19 cellular contexts compared by ENCODE assay signal in the genomic region with DNA sequence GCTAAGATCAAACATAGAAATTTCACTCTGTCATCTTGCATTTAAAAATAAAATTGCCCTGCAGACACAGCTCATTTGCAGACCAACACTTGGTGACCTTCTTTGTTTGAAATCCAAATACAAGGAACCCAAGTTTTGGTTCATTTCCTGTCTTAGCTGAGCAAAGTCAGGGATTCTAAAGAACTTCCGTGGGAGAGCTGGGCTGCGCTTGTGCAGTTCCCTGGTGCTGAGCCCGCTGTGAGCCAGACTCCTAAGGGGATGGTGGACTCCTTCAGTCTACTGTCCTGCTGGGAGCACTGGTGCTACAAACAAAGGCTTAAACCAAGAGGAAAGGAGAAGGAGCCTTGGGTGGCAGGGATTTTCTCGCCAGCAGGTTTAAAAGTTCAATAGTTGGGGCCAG.
DNase-seq lines count a peak whose midpoint lies in the region; FAIRE-seq and TF ChIP-seq lines count a peak whose summit lies in the region.
"Had no signal": no experiment of that assay in that cellular context is flagged by ENCODE, and none has a peak within 500 bp of the region (broad histone marks: within the 10 kb centered on the region; RNA-seq: fewer than 3 reads in every experiment).

No MANE protein-coding gene starts in this region.

- no peak overlapping the region for H3K4ac ChIP-seq in mesenchymal stem cell (ENCODE audit: low read depth in 1 of 2, low read length in 2 of 2)

- H2BK5ac ChIP-seq in mesenchymal stem cell (ENCODE audit: low read depth, low read length, poor library complexity, severe bottlenecking): no peak overlapping the region

- H3K9me3 Mint-ChIP-seq in activated CD4-positive, alpha-beta memory T cell treated with anti-CD3 and anti-CD28 coated beads for 36 hours: no peaks in the 10 kb centered on the region
- H3K9me3 Mint-ChIP-seq: T-helper 1 cell treated with Interleukin-12 subunit alpha and Interleukin-12 subunit beta and Interleukin-4 antibody, amounts not matched to agents 30 μg/mL and 1 μg/mL, for 36 hours had no signal

- H4K8ac ChIP-seq in mesenchymal stem cell (ENCODE audit: low read length): no peak overlapping the region

- no peak overlapping the region for H3K4me3 ChIP-seq in HUES48 (ENCODE audit: low read depth, low read length)
- no peak overlapping the region for H3K4me3 ChIP-seq in ectodermal cell (ENCODE audit: insufficient read depth, low read depth, low read length)
- no peak overlapping the region for H3K4me3 ChIP-seq in mesenchymal stem cell (ENCODE audit: insufficient read depth in 1 of 2, low read depth in 1 of 2, low read length in 2 of 2)
- H3K4me3 ChIP-seq in stomach smooth muscle (ENCODE audit: low read length in 2 of 2): no peak overlapping the region
- H3K4me3 ChIP-seq: BLaER1 had no signal

- H3K9me3 ChIP-seq in HUES48 (ENCODE audit: control insufficient read depth, insufficient read depth, low read length) (no peaks in the 10 kb centered on the region), ectodermal cell (ENCODE audit: control insufficient read depth, low read length) (no peaks in the 10 kb centered on the region), mesenchymal stem cell (ENCODE audit: control insufficient read depth, low read length) (no peaks in the 10 kb centered on the region), stomach smooth muscle (ENCODE audit: control insufficient read depth in 2 of 2, low read length in 2 of 2) (no peaks in the 10 kb centered on the region)
- H3K9me3 ChIP-seq: BLaER1 had no signal

- no peaks in the 10 kb centered on the region for H3K27me3 Mint-ChIP-seq in activated CD4-positive, alpha-beta memory T cell treated with anti-CD3 and anti-CD28 coated beads for 36 hours

- H3K14ac ChIP-seq in mesenchymal stem cell (ENCODE audit: low read length in 2 of 2): no peak overlapping the region

- intact Hi-C loops in activated CD4-positive, alpha-beta memory T cell treated with anti-CD3 and anti-CD28 coated beads for 36 hours (cut with micrococcal nuclease): no loop called here

- H3K36me3 Mint-ChIP-seq in activated CD4-positive, alpha-beta memory T cell treated with anti-CD3 and anti-CD28 coated beads for 36 hours: peaks cover 11% of the 10 kb centered on the region

- H3K4me1 ChIP-seq in HUES48 (ENCODE audit: control insufficient read depth, insufficient read depth, low read length) (peaks cover 15% of the 10 kb centered on the region), ectodermal cell (ENCODE audit: control insufficient read depth, insufficient read depth, low read length) (peaks cover 27% of the 10 kb centered on the region), mesenchymal stem cell (ENCODE audit: control insufficient read depth, insufficient read depth, low read depth, low read length) (peaks cover 2% of the 10 kb centered on the region), stomach smooth muscle (ENCODE audit: control insufficient read depth, insufficient read depth, low read length) (peaks cover 27% of the 10 kb centered on the region)

- H3K23ac ChIP-seq in mesenchymal stem cell (ENCODE audit: low read length in 2 of 2): no peak overlapping the region

- no peak overlapping the region for H3K18ac ChIP-seq in mesenchymal stem cell (ENCODE audit: low read depth in 1 of 2, low read length in 2 of 2)

- no peak overlapping the region for H3K9ac ChIP-seq in HUES48 (ENCODE audit: low read depth, low read length)
- no peak overlapping the region for H3K9ac ChIP-seq in mesenchymal stem cell (ENCODE audit: low read length)
- H3K9ac ChIP-seq in stomach smooth muscle (ENCODE audit: low read length in 2 of 2): no peak overlapping the region
- H3K9ac ChIP-seq: BLaER1 had no signal

- no peak overlapping the region for H3K4me3 Mint-ChIP-seq in activated CD4-positive, alpha-beta memory T cell treated with anti-CD3 and anti-CD28 coated beads for 36 hours
- H3K4me3 Mint-ChIP-seq: T-helper 1 cell treated with Interleukin-12 subunit alpha and Interleukin-12 subunit beta and Interleukin-4 antibody, amounts not matched to agents 30 μg/mL and 1 μg/mL, for 36 hours had no signal

- H3K27ac ChIP-seq in HUES48 (ENCODE audit: low read depth, low read length) (peak overlapping the region; percentile 49), ectodermal cell (ENCODE audit: insufficient read depth, low read depth, low read length, poor library complexity, severe bottlenecking) (peak overlapping the region; percentile 27), mesenchymal stem cell (ENCODE audit: low read length, poor library complexity, severe bottlenecking) (no peak overlapping the region), stomach smooth muscle (ENCODE audit: low read length) (peak overlapping the region; percentile 49)
- H3K27ac ChIP-seq: BLaER1 had no signal

- POLR2A ChIA-PET in activated CD4-positive, alpha-beta memory T cell treated with anti-CD3 and anti-CD28 coated beads for 36 hours (lab: Charles Lee): no interaction called here

- peak overlapping the region; percentile 3 for H2AK5ac ChIP-seq in mesenchymal stem cell (ENCODE audit: low read length, severe bottlenecking)

- H2BK120ac ChIP-seq in mesenchymal stem cell (ENCODE audit: low read depth, low read length): no peak overlapping the region

- no peak overlapping the region for H3K4me2 ChIP-seq in mesenchymal stem cell (ENCODE audit: low read length, poor library complexity, severe bottlenecking)

- no peaks in the 10 kb centered on the region for H3K4me1 Mint-ChIP-seq in activated CD4-positive, alpha-beta memory T cell treated with anti-CD3 and anti-CD28 coated beads for 36 hours (ENCODE audit: low read depth)

- H2AFZ ChIP-seq in mesenchymal stem cell (ENCODE audit: low read depth, low read length): no peak overlapping the region

- H3K36me3 ChIP-seq in HUES48 (ENCODE audit: control insufficient read depth, insufficient read depth, low read length): no peaks in the 10 kb centered on the region
- no peaks in the 10 kb centered on the region for H3K36me3 ChIP-seq in ectodermal cell (ENCODE audit: control insufficient read depth, insufficient read depth, low read length)
- peaks cover 47 to 85% of the 10 kb centered on the region in 2 experiments for H3K36me3 ChIP-seq in mesenchymal stem cell (ENCODE audit: control insufficient read depth in 1 of 2, insufficient read depth in 2 of 2, low read depth in 1 of 2, low read length in 2 of 2)
- H3K36me3 ChIP-seq in stomach smooth muscle (ENCODE audit: control insufficient read depth in 2 of 2, insufficient read depth in 2 of 2, low read length in 2 of 2): peaks cover 16 to 24% of the 10 kb centered on the region in 2 donors
- H3K36me3 ChIP-seq: BLaER1 had no signal

- no peak for TF ChIP-seq POLR2A in GM12892 (IDR thresholded peaks at IDR 0.05; ENCODE audit: low read depth, low read length)

- H3K27ac Mint-ChIP-seq in activated CD4-positive, alpha-beta memory T cell treated with anti-CD3 and anti-CD28 coated beads for 36 hours: no peak overlapping the region
- H3K27ac Mint-ChIP-seq: T-helper 1 cell treated with Interleukin-12 subunit alpha and Interleukin-12 subunit beta and Interleukin-4 antibody, amounts not matched to agents 30 μg/mL and 1 μg/mL, for 36 hours had no signal

- no peaks in the 10 kb centered on the region; the same call in 1 of the 2 replicates for H3K27me3 ChIP-seq in HUES48 (ENCODE audit: control insufficient read depth, insufficient read depth, low read length)
- no peaks in the 10 kb centered on the region for H3K27me3 ChIP-seq in ectodermal cell (ENCODE audit: control insufficient read depth, insufficient read depth, low read length, poor library complexity, severe bottlenecking)
- H3K27me3 ChIP-seq in mesenchymal stem cell (ENCODE audit: control insufficient read depth in 1 of 2, insufficient read depth in 1 of 2, low read length in 2 of 2): no peaks in the 10 kb centered on the region
- H3K27me3 ChIP-seq in stomach smooth muscle (ENCODE audit: control insufficient read depth in 1 of 2, insufficient read depth in 2 of 2, low read length in 2 of 2): no peaks in the 10 kb centered on the region
- H3K27me3 ChIP-seq: BLaER1 had no signal

- DNase-seq in mesenchymal stem cell: no peak
- DNase-seq in ureter (ENCODE audit: low spot score): no peak
- DNase-seq in activated CD4-positive, alpha-beta memory T cell treated with anti-CD3 and anti-CD28 coated beads for 36 hours: no peak
- DNase-seq in GM12892 (ENCODE audit: insufficient read length): no peak
- no peak for DNase-seq in KG1 (lab: John Stamatoyannopoulos, UW)
- DNase-seq: activated CD4-positive, alpha-beta T cell treated with anti-CD3 and anti-CD28 coated beads for 1 hour; EL; hypothalamus; Karpas-422; NCI-H1694 treated with DMSO at 0.1 percent for 48 hours; NCI-H526; stimulated activated CD4-positive, alpha-beta T cell treated with anti-CD3 and anti-CD28 coated beads, Interleukin-2, amount 100 ng/mL, for 24 hours had no signal

- CTCF ChIA-PET in activated CD4-positive, alpha-beta memory T cell treated with anti-CD3 and anti-CD28 coated beads for 36 hours (lab: Charles Lee): no interaction called here

- no peak overlapping the region for H4K91ac ChIP-seq in mesenchymal stem cell (ENCODE audit: low read length)

- no peak overlapping the region for H2BK12ac ChIP-seq in mesenchymal stem cell (ENCODE audit: low read length in 2 of 2)

- H3K79me1 ChIP-seq in mesenchymal stem cell (replicated peaks; ENCODE audit: low read length, poor library complexity, severe bottlenecking): peaks cover 15% of the 10 kb centered on the region

- WGBS in ectodermal cell, 2 experiments: 72 to 80% methylated on average over 4 of the region's 4 CpGs
- 80% methylated on average over 4 of the region's 4 CpGs for WGBS in mesenchymal stem cell

- no peak for FAIRE-seq in GM12892 (lab: Jason Lieb, UNC)
- FAIRE-seq: GM12891, RCC 7860 had no signal

- no peak overlapping the region for H2BK15ac ChIP-seq in mesenchymal stem cell (ENCODE audit: low read depth, poor library complexity, severe bottlenecking)
